Comparison of ENCODE assay signal across 8 cellular contexts in genomic region chr1:84620720-84621313, GRCh38. TPM values are rescaled to one million over a fixed set of nuclear protein-coding genes. Genes with fewer than 3 reads are reported as not detected.
A peak's percentile ranks its signal among the peaks of the same experiment; 100 is the strongest.
DNase-seq lines count a peak whose midpoint lies in the region; ATAC-seq, FAIRE-seq and TF ChIP-seq lines count a peak whose summit lies in the region.

No MANE protein-coding gene starts in this region.

- WGBS in H1 (ENCODE audit: extremely low coverage in 1 of 2, insufficient coverage in 1 of 2, insufficient read length in 1 of 2, insufficient replicate concordance in 2 of 2, low coverage in 1 of 2, low lambda C conversion rate in 2 of 2, missing lambda C conversion rate in 1 of 2), 2 experiments = 4% methylated on average over 27 of the region's 46 CpGs; no CpG with 5 or more reads in 1 of the 2 experiments

- peak; percentile 71 to 78 (median 74) for TF ChIP-seq CTCF in H1 (IDR thresholded peaks at IDR 0.05; ENCODE audit: control extremely low read depth in 1 of 3, insufficient read depth in 1 of 3, low read depth in 1 of 3, low read length in 3 of 3)

- H3K36me3 ChIP-seq in CD4-positive, CD25-positive, alpha-beta regulatory T cell (ENCODE audit: control insufficient read depth, insufficient read depth, low read length) = no peaks in the 10 kb centered on the region
- no peaks in the 10 kb centered on the region for H3K36me3 ChIP-seq in H1 (ENCODE audit: control insufficient read depth in 2 of 4, insufficient read depth in 4 of 4, low read length in 3 of 4)

- H3K9me3 Mint-ChIP-seq in CD4-positive, CD25-positive, alpha-beta regulatory T cell = no peaks in the 10 kb centered on the region

- TF ChIP-seq POLR2A in H1 (IDR thresholded peaks at IDR 0.05; ENCODE audit: control extremely low read depth in 1 of 2, low read depth in 2 of 2, low read length in 2 of 2) = peak in 1 of 2 experiments; percentile 71; a peak in 1 of 3 replicates

- H3K18ac ChIP-seq in H1 (ENCODE audit: extremely low read depth, low read length) = peak overlapping the region; percentile 96

- H3K27ac Mint-ChIP-seq in CD4-positive, CD25-positive, alpha-beta regulatory T cell = peak overlapping the region in 1 of 3 donors; percentile 83

- no peak overlapping the region for H2BK20ac ChIP-seq in H1 (ENCODE audit: low read length)

- no peak for TF ChIP-seq EP300 in H1 (IDR thresholded peaks at IDR 0.05; ENCODE audit: borderline replicate concordance in 1 of 2, low read depth in 2 of 2, low read length in 2 of 2)

- H3K79me2 ChIP-seq in H1 (ENCODE audit: control insufficient read depth in 1 of 2, insufficient read depth in 2 of 2, low read length in 2 of 2) = no peaks in the 10 kb centered on the region

- H3K79me1 ChIP-seq in H1 (ENCODE audit: low read depth, low read length) = no peaks in the 10 kb centered on the region

- H3K9ac ChIP-seq in H1 (replicated peaks in 1 of 4; ENCODE audit: extremely low read depth in 1 of 4, low read depth in 3 of 4, low read length in 3 of 4) = peak overlapping the region in 2 of 4 experiments; percentile 65 to 76; a peak in 4 of 7 replicates

- peak overlapping the region; percentile 59 for H3K4me3 ChIP-seq in CD4-positive, CD25-positive, alpha-beta regulatory T cell (ENCODE audit: low read depth, low read length)
- H3K4me3 ChIP-seq in H1 (ENCODE audit: extremely low read depth in 1 of 4, insufficient read depth in 2 of 4, low read depth in 3 of 4, low read length in 4 of 4) = peak overlapping the region; percentile 26 to 75 (median 66)

- peak overlapping the region; percentile 4 to 78; a peak in 3 of 4 replicates for H3K4me2 ChIP-seq in H1 (ENCODE audit: insufficient read depth in 1 of 2, low read depth in 2 of 2, low read length in 2 of 2)

- peak; percentile 63 to 84 (median 83) for DNase-seq in CD4-positive, CD25-positive, alpha-beta regulatory T cell
- DNase-seq in NCI-H774 (lab: John Stamatoyannopoulos, UW) (peak; percentile 80), H1 (ENCODE audit: low read depth in 1 of 2, low spot score in 2 of 2) (peak; percentile 63 to 96), mesenteric fat pad (ENCODE audit: low spot score) (peak; percentile 93)
- peak; percentile 27 to 64 for DNase-seq in activated CD8-positive, alpha-beta memory T cell treated with anti-CD3 and anti-CD28 coated beads for 1 hour (ENCODE audit: extremely low read depth in 1 of 2, low read depth in 1 of 2)
- DNase-seq in stimulated activated CD8-positive, alpha-beta memory T cell treated with anti-CD3 and anti-CD28 coated beads, Interleukin-15, amount 100 ng/mL, for 24 hours (ENCODE audit: low read depth) = peak; percentile 74

- no peak overlapping the region for H3K27ac ChIP-seq in CD4-positive, CD25-positive, alpha-beta regulatory T cell (ENCODE audit: insufficient read depth, low read length, poor library complexity, severe bottlenecking)
- H3K27ac ChIP-seq in H1 (ENCODE audit: low read depth, low read length) = peak overlapping the region; percentile 49; the same call in 1 of the 2 replicates

- no peaks in the 10 kb centered on the region for H4K20me1 ChIP-seq in H1 (replicated peaks in 1 of 2; ENCODE audit: control insufficient read depth in 1 of 2, insufficient read depth in 2 of 2, low read length in 2 of 2)

- TF ChIP-seq RAD21 in H1 (IDR thresholded peaks at IDR 0.05 in 1 of 2, conservative IDR thresholded peaks at IDR 0.05 in 1 of 2; ENCODE audit: low read depth in 2 of 2, low read length in 2 of 2) = peak; percentile 43 to 48

- H2BK120ac ChIP-seq in H1 (replicated peaks; ENCODE audit: low read depth, low read length) = no peak overlapping the region

- peak overlapping the region; percentile 72 for H4K5ac ChIP-seq in H1 (ENCODE audit: insufficient read length, low read depth, low read length)

- H3K9me3 ChIP-seq in CD4-positive, CD25-positive, alpha-beta regulatory T cell (ENCODE audit: control insufficient read depth in 2 of 2, low read length in 2 of 2) = no peaks in the 10 kb centered on the region
- H3K9me3 ChIP-seq in H1 (ENCODE audit: insufficient read depth in 2 of 2, low read depth in 1 of 2, low read length in 1 of 2) = no peaks in the 10 kb centered on the region

- H2BK12ac ChIP-seq in H1 (ENCODE audit: low read depth, low read length) = peak overlapping the region; percentile 90; the same call in 1 of the 2 replicates

- H2BK5ac ChIP-seq in H1 (ENCODE audit: low read depth, low read length) = 0 out of 2 replicates have a peak overlapping the region, but pooled peaks have one; percentile 75

- H3K4me1 ChIP-seq in CD4-positive, CD25-positive, alpha-beta regulatory T cell (ENCODE audit: control insufficient read depth, insufficient read depth, low read length, poor library complexity, severe bottlenecking) = peaks cover 7% of the 10 kb centered on the region
- H3K4me1 ChIP-seq in H1 (replicated peaks in 1 of 4; ENCODE audit: control insufficient read depth in 3 of 4, insufficient read depth in 4 of 4, low read length in 3 of 4) = peaks cover 0 to 3% (median 0%) of the 10 kb centered on the region in 4 experiments; a peak in 1 of 7 replicates

- no peaks in the 10 kb centered on the region for H3K36me3 Mint-ChIP-seq in CD4-positive, CD25-positive, alpha-beta regulatory T cell

- H4K8ac ChIP-seq in H1 (ENCODE audit: extremely low read depth, insufficient read depth, low read length) = peak overlapping the region; percentile 86; the same call in 1 of the 2 replicates

- POLR2A ChIA-PET in H1 (lab: Charles Lee; ENCODE audit: partially characterized antibody) = no interaction called here

- H3K56ac ChIP-seq in H1 (replicated peaks; ENCODE audit: insufficient read length, low read depth, low read length) = peak overlapping the region; percentile 66

- FAIRE-seq in H1 (lab: Jason Lieb, UNC) = no peak

- peak overlapping the region; percentile 85 to 94 (median 91) for H3K4me3 Mint-ChIP-seq in CD4-positive, CD25-positive, alpha-beta regulatory T cell

- CTCF ChIA-PET in H1 (lab: Charles Lee; ENCODE audit: partially characterized antibody) = interaction anchor here (0.6 to 2.2 kb wide), 32 partner anchors 9 to 993 kb away, joined by 3 to 11 read pairs (median 3); partner anchors contain the start of gene PRKACB

- H3K4me1 Mint-ChIP-seq in CD4-positive, CD25-positive, alpha-beta regulatory T cell = peaks cover 0 to 12% (median 5%) of the 10 kb centered on the region in 4 donors

- no peaks in the 10 kb centered on the region; the same call in 1 of the 2 replicates for H3K23me2 ChIP-seq in H1 (ENCODE audit: low read depth, low read length)

- H3K23ac ChIP-seq in H1 (ENCODE audit: insufficient read length) = no peak overlapping the region

- peak overlapping the region; percentile 91 for H4K91ac ChIP-seq in H1 (replicated peaks; ENCODE audit: insufficient read length, low read length)

- H3K27me3 Mint-ChIP-seq in CD4-positive, CD25-positive, alpha-beta regulatory T cell = peaks cover 6% of the 10 kb centered on the region

- no peak overlapping the region for H3K14ac ChIP-seq in H1 (ENCODE audit: insufficient read length)

- H2BK15ac ChIP-seq in H1 (ENCODE audit: low read length) = no peak overlapping the region

- no peak overlapping the region for H2AK5ac ChIP-seq in H1 (ENCODE audit: low read depth, low read length)

- no peak overlapping the region for H3K4ac ChIP-seq in H1 (replicated peaks; ENCODE audit: insufficient read length, low read depth, low read length)

- H2AFZ ChIP-seq in H1 (ENCODE audit: low read length) = peak overlapping the region; percentile 97

- H3K27me3 ChIP-seq in CD4-positive, CD25-positive, alpha-beta regulatory T cell (ENCODE audit: control insufficient read depth, insufficient read depth, low read length) = peaks cover 3% of the 10 kb centered on the region
- no peaks in the 10 kb centered on the region for H3K27me3 ChIP-seq in H1 (replicated peaks in 1 of 4; ENCODE audit: control insufficient read depth in 3 of 4, extremely low read depth in 1 of 4, insufficient read depth in 3 of 4, low read length in 3 of 4)

- ATAC-seq in CD4-positive, CD25-positive, alpha-beta regulatory T cell (ENCODE audit: low read depth in 2 of 2) = peak; percentile 88 to 89
- ATAC-seq in GM19438 (IDR thresholded peaks at IDR 0.05; ENCODE audit: low read depth, unreplicated experiment) (peak; percentile 95), HG03565 (IDR thresholded peaks at IDR 0.05; ENCODE audit: unreplicated experiment) (peak; percentile 85)

TF ChIP-seq in H1, 55 proteins besides CTCF, POLR2A, EP300 and RAD21 (continues in another document):
- no peak for TF ChIP-seq MAFK (IDR thresholded peaks at IDR 0.05; ENCODE audit: low read depth, low read length)
- no peak for TF ChIP-seq EGR1 (IDR thresholded peaks at IDR 0.05; ENCODE audit: borderline replicate concordance, low read depth, low read length)
- TF ChIP-seq RXRA (IDR thresholded peaks at IDR 0.05; ENCODE audit: insufficient read depth, low read depth, low read length) = no peak
- TF ChIP-seq CBX5 (IDR thresholded peaks at IDR 0.05; ENCODE audit: low read depth, low read length) = no peak
- no peak for TF ChIP-seq SP1 (IDR thresholded peaks at IDR 0.05; ENCODE audit: low read depth, low read length)
- TF ChIP-seq CEBPB (IDR thresholded peaks at IDR 0.05; ENCODE audit: low read depth, low read length) = no peak
- no peak for TF ChIP-seq FOSL1 (IDR thresholded peaks at IDR 0.05; ENCODE audit: insufficient read depth, low read depth, low read length)
- TF ChIP-seq CREB1 (IDR thresholded peaks at IDR 0.05) = 0 out of 2 replicates have a peak, but pooled peaks have one; percentile 19
- no peak for TF ChIP-seq ZNF274 (IDR thresholded peaks at IDR 0.05; ENCODE audit: borderline replicate concordance, extremely low read depth, low read length)
- TF ChIP-seq TBP (IDR thresholded peaks at IDR 0.05; ENCODE audit: low read depth, low read length) = peak; percentile 71; the same call in 1 of the 2 replicates
- TF ChIP-seq SIN3A (conservative IDR thresholded peaks at IDR 0.05 in 1 of 2, IDR thresholded peaks at IDR 0.05 in 1 of 2; ENCODE audit: low read depth in 1 of 2, low read length in 2 of 2) = no peak
- TF ChIP-seq CBX8 (IDR thresholded peaks at IDR 0.05; ENCODE audit: borderline replicate concordance, low read depth, low read length) = no peak
- no peak for TF ChIP-seq EZH2 (IDR thresholded peaks at IDR 0.05; ENCODE audit: low read depth, low read length, severe bottlenecking)
- TF ChIP-seq TCF12 (IDR thresholded peaks at IDR 0.05; ENCODE audit: low read depth, low read length) = no peak

RNA-seq across cellular contexts. Expression of gene CTBS, which starts 46.6 kb away (rescaled TPM):
- total RNA-seq in CD4-positive, CD25-positive, alpha-beta regulatory T cell = 15.6 TPM
- polyA plus RNA-seq in CD4-positive, CD25-positive, alpha-beta regulatory T cell = 10 to 100 TPM; 20.0 to 24.9 (median 22.5) TPM
- 4.1 and 4.5 TPM in 2 replicates for total RNA-seq in H1 (2021; fragmentation: NEBNext Ultra II Directional; extraction: Animal tissue kit (Norgen Biotek cat#: 25700))
- 2.1 and 3.3 TPM in 2 replicates for polyA plus RNA-seq in H1 (2011; rRNA removed)
- 3.6 TPM for polyA plus RNA-seq in H1 (2011; cell fraction: cytosol; rRNA removed)
- polyA plus RNA-seq in H1 (2011; cell fraction: nucleus; rRNA removed) = 1.8 TPM
- 2.1 to 2.8 TPM (median 2.4 TPM) in 4 replicates for polyA plus RNA-seq in H1 (2012, experiment 1 of 2)
- 0.89 TPM for polyA plus RNA-seq in H1 (2012, experiment 2 of 2)
- 5.4 TPM for polyA plus RNA-seq in H1 (2013, experiment 1 of 2)
- 5.5 TPM for polyA plus RNA-seq in H1 (2013, experiment 2 of 2)
- 1.7 and 3.8 TPM in 2 replicates for polyA minus RNA-seq in H1 (2011; rRNA and poly(A)+ RNA removed)
- polyA minus RNA-seq in H1 (2011; cell fraction: cytosol; rRNA and poly(A)+ RNA removed) = 1.1 TPM
- polyA minus RNA-seq in H1 (2011; cell fraction: nucleus; rRNA and poly(A)+ RNA removed) = 7.7 TPM
- 16.8 TPM for total RNA-seq in mesenteric fat pad
